Comparison of ENCODE assay signal across 26 cellular contexts in genomic region chr5:51345106-51345505, GRCh38. TPM values are rescaled to one million over a fixed set of nuclear protein-coding genes. Genes with fewer than 3 reads are reported as not detected.
DNase-seq lines count a peak whose midpoint lies in the region; ATAC-seq and TF ChIP-seq lines count a peak whose summit lies in the region.
"Had no signal": no experiment of that assay in that cellular context is flagged by ENCODE, and none has a peak within 500 bp of the region (broad histone marks: within the 10 kb centered on the region; RNA-seq: fewer than 3 reads in every experiment).

No MANE protein-coding gene starts in this region.

- H3K79me1 ChIP-seq in mesendoderm (ENCODE audit: low read length) = no peaks in the 10 kb centered on the region

- H3K9ac ChIP-seq in mesendoderm (ENCODE audit: low read length) = no peak overlapping the region
- H3K9ac ChIP-seq: BLaER1 had no signal

- H4K5ac ChIP-seq in mesendoderm (ENCODE audit: low read length) = no peak overlapping the region

- H3K27me3 ChIP-seq in mesendoderm (ENCODE audit: insufficient read depth, low read length, poor library complexity) = no peaks in the 10 kb centered on the region
- H3K27me3 ChIP-seq: BLaER1, right atrium auricular region, SJSA1, upper lobe of left lung had no signal

- no peak overlapping the region for H3K18ac ChIP-seq in mesendoderm (ENCODE audit: low read length)

- H3K36me3 ChIP-seq in mesendoderm (ENCODE audit: control insufficient read depth, insufficient read depth, low read length) = no peaks in the 10 kb centered on the region
- H3K36me3 ChIP-seq: BLaER1, esophagus muscularis mucosa, HAP-1, right atrium auricular region, SJSA1, upper lobe of left lung had no signal

- no peak overlapping the region for H2BK5ac ChIP-seq in mesendoderm (ENCODE audit: low read length)

- ATAC-seq in HG03432 (IDR thresholded peaks at IDR 0.05; ENCODE audit: unreplicated experiment) (no peak), HG03354 (IDR thresholded peaks at IDR 0.05; ENCODE audit: poor library complexity, severe bottlenecking, unreplicated experiment) (no peak)
- ATAC-seq: activated T-cell treated with anti-CD3 and anti-CD28 coated beads, Interleukin-2, amount 50 U/mL, for 4 hours; natural killer cell treated with Interleukin-12 subunit alpha and Interleukin-12 subunit beta and Interleukin-15 and Interleukin-18, amount 100 ng/mL, for 72 hours; WTC11 had no signal

- H3K4me2 ChIP-seq in mesendoderm (ENCODE audit: low read length) = no peak overlapping the region
- H3K4me2 ChIP-seq: BLaER1 had no signal

- H3K4ac ChIP-seq in mesendoderm (ENCODE audit: low read depth, low read length) = no peak overlapping the region

- H3K9me3 Mint-ChIP-seq in mesothelial cell of epicardium = peaks cover 29% of the 10 kb centered on the region

- WGBS in mesendoderm (ENCODE audit: extremely low coverage, insufficient coverage, low lambda C conversion rate) = no CpG with 5 or more reads among the region's 2 CpGs

- no peak overlapping the region for H3K23ac ChIP-seq in mesendoderm (ENCODE audit: low read length)

- no peak overlapping the region for H3K4me3 Mint-ChIP-seq in mesothelial cell of epicardium
- H3K4me3 Mint-ChIP-seq: activated CD4-positive, alpha-beta T cell treated with anti-CD3 and anti-CD28 coated beads, Interleukin-2, amount 10 ng/mL, durations not matched to agents 7 days and 5 days; activated T-cell treated with anti-CD3 and anti-CD28 coated beads, Interleukin-2, amount 50 U/mL, for 4 hours; natural killer cell treated with Interleukin-12 subunit alpha and Interleukin-12 subunit beta and Interleukin-15 and Interleukin-18, amount 100 ng/mL, for 72 hours; WTC11 had no signal

- H3K36me3 Mint-ChIP-seq in mesothelial cell of epicardium = peaks cover 6% of the 10 kb centered on the region

- H4K8ac ChIP-seq in mesendoderm (ENCODE audit: low read depth, low read length) = no peak overlapping the region

- H3K27ac Mint-ChIP-seq in mesothelial cell of epicardium = no peak overlapping the region
- H3K27ac Mint-ChIP-seq: activated CD4-positive, alpha-beta T cell treated with anti-CD3 and anti-CD28 coated beads, Interleukin-2, amount 10 ng/mL, durations not matched to agents 7 days and 5 days; natural killer cell treated with Interleukin-12 subunit alpha and Interleukin-12 subunit beta and Interleukin-15 and Interleukin-18, amount 100 ng/mL, for 72 hours; WTC11 had no signal

- H3K79me2 ChIP-seq in mesendoderm (ENCODE audit: control insufficient read depth, insufficient read depth, low read length) = no peaks in the 10 kb centered on the region

- no peak overlapping the region for H3K27ac ChIP-seq in mesendoderm (ENCODE audit: low read depth, low read length)
- H3K27ac ChIP-seq: BLaER1, esophagus muscularis mucosa, right atrium auricular region, SJSA1, upper lobe of left lung had no signal

- no peaks in the 10 kb centered on the region for H3K27me3 Mint-ChIP-seq in mesothelial cell of epicardium (ENCODE audit: low read depth)
- H3K27me3 Mint-ChIP-seq: activated CD4-positive, alpha-beta T cell treated with anti-CD3 and anti-CD28 coated beads, Interleukin-2, amount 10 ng/mL, durations not matched to agents 7 days and 5 days; natural killer cell treated with Interleukin-12 subunit alpha and Interleukin-12 subunit beta and Interleukin-15 and Interleukin-18, amount 100 ng/mL, for 72 hours had no signal

- no peak overlapping the region for H2BK120ac ChIP-seq in mesendoderm (ENCODE audit: low read depth, low read length)

- H3K4me1 ChIP-seq in mesendoderm (ENCODE audit: control insufficient read depth, low read depth, low read length) = no peaks in the 10 kb centered on the region
- H3K4me1 ChIP-seq: BLaER1, Caco-2, esophagus muscularis mucosa, right atrium auricular region, SJSA1, upper lobe of left lung had no signal

- DNase-seq in ELR (ENCODE audit: low read depth) = peak; percentile 10
- peak; percentile 99 for DNase-seq in NCI-H226
- DNase-seq in cardiac fibroblast (ENCODE audit: low read depth in 2 of 2) = peak; percentile 1 to 3
- DNase-seq in mesendoderm = peak; percentile 10
- no peak for DNase-seq in mesothelial cell of epicardium (ENCODE audit: low spot score in 2 of 2, unreplicated experiment in 2 of 2)
- DNase-seq in NCI-H1417 (lab: John Stamatoyannopoulos, UW) = no peak
- DNase-seq: activated CD4-positive, alpha-beta T cell treated with anti-CD3 and anti-CD28 coated beads, Interleukin-2, amount 10 ng/mL, durations not matched to agents 7 days and 5 days; activated T-cell treated with anti-CD3 and anti-CD28 coated beads, Interleukin-2, amount 50 U/mL, for 4 hours; Caco-2; caudate nucleus; NCI-H1092; NCI-H187; NCI-H526 treated with DMSO at 0.1 percent for 48 hours; upper lobe of left lung had no signal

- H3K56ac ChIP-seq in mesendoderm (ENCODE audit: low read length) = no peak overlapping the region

- no peak overlapping the region for H3K4me3 ChIP-seq in cardiac fibroblast (replicated peaks in 1 of 2; ENCODE audit: low read depth in 2 of 2, low read length in 2 of 2)
- H3K4me3 ChIP-seq in mesendoderm (ENCODE audit: low read length) = no peak overlapping the region
- H3K4me3 ChIP-seq: BLaER1, esophagus muscularis mucosa, HAP-1, right atrium auricular region, SJSA1, upper lobe of left lung had no signal

- no peak overlapping the region for H2BK15ac ChIP-seq in mesendoderm (replicated peaks; ENCODE audit: low read depth)

- H2AK5ac ChIP-seq in mesendoderm (ENCODE audit: low read length) = no peak overlapping the region

- no peaks in the 10 kb centered on the region for H3K4me1 Mint-ChIP-seq in mesothelial cell of epicardium
- H3K4me1 Mint-ChIP-seq: activated CD4-positive, alpha-beta T cell treated with anti-CD3 and anti-CD28 coated beads, Interleukin-2, amount 10 ng/mL, durations not matched to agents 7 days and 5 days; WTC11 had no signal

- TF ChIP-seq CTCF in cardiac fibroblast (IDR thresholded peaks at IDR 0.05; ENCODE audit: low read depth, low read length) (no peak), mesothelial cell of epicardium (IDR thresholded peaks at IDR 0.05; ENCODE audit: unreplicated experiment) (no peak)

RNA-seq across cellular contexts. Expression of gene ISL1, which starts 38.1 kb away (rescaled TPM):
- polyA plus RNA-seq in mesendoderm (2013, experiment 1 of 2) = 0.79 TPM
- polyA plus RNA-seq in mesendoderm (2013, experiment 2 of 2) = 0.78 TPM
- total RNA-seq in mesothelial cell of epicardium = 12.0 to 14.7 TPM (median 13.7 TPM) in 3 replicates
- total RNA-seq: activated CD4-positive, alpha-beta T cell treated with anti-CD3 and anti-CD28 coated beads, Interleukin-2, amount 10 ng/mL, durations not matched to agents 7 days and 5 days; activated T-cell treated with anti-CD3 and anti-CD28 coated beads, Interleukin-2, amount 50 U/mL, for 4 hours; esophagus muscularis mucosa; liver; mononuclear cell; natural killer cell treated with Interleukin-12 subunit alpha and Interleukin-12 subunit beta and Interleukin-15 and Interleukin-18, amount 100 ng/mL, for 72 hours; osteoblast; right atrium auricular region; upper lobe of left lung; WTC11 had no signal
- polyA plus RNA-seq: liver had no signal

Comparison
In these comparisons a context has a peak if more than half of its experiments do, and no peak if none do; other contexts are left out.
1. DNase-seq: peak in ELR (single experiment), NCI-H226 (single experiment), cardiac fibroblast (2 of 2) and mesendoderm (single experiment); none in mesothelial cell of epicardium (0 of 2) and NCI-H1417 (0 of 3).